Comparison of ENCODE assay signal across 21 cellular contexts in the genomic region with DNA sequence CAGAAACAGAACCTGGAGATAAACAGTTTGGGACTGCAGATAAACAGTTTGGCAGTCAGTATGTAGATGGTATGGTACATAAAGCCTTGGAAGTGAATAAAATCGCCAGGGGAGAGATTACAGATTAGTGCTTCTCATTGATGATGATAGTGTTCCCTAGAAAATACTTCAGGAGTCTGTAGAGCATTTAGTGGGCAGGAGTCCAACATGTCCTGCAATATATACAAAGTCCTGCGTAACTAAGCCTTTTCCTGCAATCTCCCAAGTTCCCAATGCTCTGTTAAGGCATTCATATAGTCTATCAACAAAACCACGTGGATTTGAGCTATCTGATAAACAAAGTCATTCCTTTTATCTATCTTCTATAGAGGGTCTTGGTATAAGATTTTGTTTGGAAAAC.
"Had no signal": no experiment of that assay in that cellular context is flagged by ENCODE, and none has a peak within 500 bp of the region (broad histone marks: within the 10 kb centered on the region; RNA-seq: fewer than 3 reads in every experiment).

No MANE protein-coding gene starts in this region.

- ATAC-seq: activated CD8-positive, alpha-beta T cell treated with anti-CD3 and anti-CD28 coated beads, Interleukin-2, amount 10 ng/mL, durations not matched to agents 7 days and 5 days; activated naive CD8-positive, alpha-beta T cell treated with anti-CD3 and anti-CD28 coated beads, Interleukin-2, amount 50 U/mL, for 24 hours; gastrocnemius medialis; left cardiac atrium; T-cell had no signal

- H3K4me3 ChIP-seq: gastrocnemius medialis, tibial nerve, uterus had no signal

- H3K27ac ChIP-seq: gastrocnemius medialis, uterus, WERI-Rb-1 had no signal

- FAIRE-seq: TTC549 had no signal

- H3K36me3 ChIP-seq: gastrocnemius medialis, tibial nerve, uterus had no signal

- H3K9me3 ChIP-seq: gastrocnemius medialis, tibial nerve, uterus had no signal

- H3K27me3 ChIP-seq: gastrocnemius medialis, tibial nerve, uterus had no signal

- H3K4me1 ChIP-seq: uterus had no signal

- DNase-seq: activated CD4-positive, alpha-beta T cell treated with anti-CD3 and anti-CD28 coated beads, Interleukin-2, amount 10 ng/mL, durations not matched to agents 7 days and 5 days; activated CD4-positive, CD25-positive, alpha-beta regulatory T cell treated with anti-CD3 and anti-CD28 coated beads, Interleukin-2, amount 50 U/mL, for 72 hours; activated CD8-positive, alpha-beta T cell treated with anti-CD3 and anti-CD28 coated beads, Interleukin-2, amount 10 ng/mL, durations not matched to agents 7 days and 5 days; activated gamma-delta T cell; activated naive CD4-positive, alpha-beta T cell treated with anti-CD3 and anti-CD28 coated beads, Interleukin-2, amount 50 U/mL, for 16 hours; activated naive CD8-positive, alpha-beta T cell treated with anti-CD3 and anti-CD28 coated beads, Interleukin-2, amount 50 U/mL, for 24 hours; aorta; effector CD4-positive, alpha-beta T cell; erythroblast; gastrocnemius medialis; islet precursor cell; left cardiac atrium; naive B cell; retina; stimulated activated CD4-positive, alpha-beta T cell treated with anti-CD3 and anti-CD28 coated beads, Interleukin-12 subunit alpha, Interleukin-12 subunit beta, amount 100 ng/mL, for 4 hours; stimulated activated CD4-positive, alpha-beta T cell treated with anti-CD3 and anti-CD28 coated beads, Interleukin-4, amount 100 ng/mL, for 4 hours; T-cell; uterus; WERI-Rb-1 had no signal
